8 cellular contexts compared by ENCODE assay signal in genomic region chr6:28349344-28349891, GRCh38. TPM values are rescaled to one million over a fixed set of nuclear protein-coding genes. Genes with fewer than 3 reads are reported as not detected.
DNase-seq lines count a peak whose midpoint lies in the region; ATAC-seq and TF ChIP-seq lines count a peak whose summit lies in the region.

No MANE protein-coding gene starts in this region.

- TF ChIP-seq CTCF in GM12875 (IDR thresholded peaks at IDR 0.05; ENCODE audit: borderline replicate concordance, insufficient read depth, low read depth, low read length), result no peak
- no peak for TF ChIP-seq CTCF in neural crest cell (conservative IDR thresholded peaks at IDR 0.05)

- H3K4me1 ChIP-seq in HUES64 (ENCODE audit: insufficient read depth, low read length), result 0 out of 2 replicates have a peak, but pooled peaks cover 7% of the 10 kb centered on the region
- peaks cover 15 to 20% of the 10 kb centered on the region in 2 donors for H3K4me1 ChIP-seq in duodenal mucosa (ENCODE audit: control insufficient read depth in 1 of 2, insufficient read depth in 2 of 2, low read length in 2 of 2)

- peaks cover 32% of the 10 kb centered on the region for H3K4me1 Mint-ChIP-seq in neural crest cell

- H3K9ac ChIP-seq in HUES64 (ENCODE audit: low read depth, low read length) (peak overlapping the region; percentile 83; the same call in 1 of the 2 replicates), duodenal mucosa (ENCODE audit: low read depth in 1 of 2, low read length in 2 of 2) (peak overlapping the region; percentile 87 to 99)

- H3K4me3 Mint-ChIP-seq in neural crest cell, result peak overlapping the region; percentile 98

- no peak for ATAC-seq in HG02588 (IDR thresholded peaks at IDR 0.05; ENCODE audit: unreplicated experiment)
- ATAC-seq in GM21367 (IDR thresholded peaks at IDR 0.05; ENCODE audit: unreplicated experiment), result no peak

- H3K27me3 Mint-ChIP-seq in neural crest cell (ENCODE audit: low read depth), result peaks cover 41% of the 10 kb centered on the region

- 0% methylated on average over 8 of the region's 9 CpGs for WGBS in HUES64

- H3K27ac ChIP-seq in HUES64 (ENCODE audit: low read depth, low read length) (no peak overlapping the region), duodenal mucosa (ENCODE audit: low read depth, low read length) (peak overlapping the region; percentile 35)

- H3K36me3 ChIP-seq in HUES64 (ENCODE audit: insufficient read depth, low read length) (0 out of 2 replicates have a peak, but pooled peaks cover 6% of the 10 kb centered on the region), duodenal mucosa (ENCODE audit: control insufficient read depth in 1 of 2, insufficient read depth in 2 of 2, low read length in 2 of 2) (no peaks in the 10 kb centered on the region)

- peak overlapping the region; percentile 64 for H3K4me3 ChIP-seq in GM12875 (ENCODE audit: low read depth, low read length)
- H3K4me3 ChIP-seq in HUES64 (ENCODE audit: low read length), result peak overlapping the region; percentile 76
- peak overlapping the region; percentile 98 to 99 for H3K4me3 ChIP-seq in duodenal mucosa (ENCODE audit: low read depth in 1 of 2, low read length in 2 of 2)

- H3K27me3 ChIP-seq in HUES64 (ENCODE audit: insufficient read depth, low read length) (peaks cover 20% of the 10 kb centered on the region), duodenal mucosa (ENCODE audit: control insufficient read depth in 1 of 2, insufficient read depth in 2 of 2, low read length in 2 of 2) (peaks cover 10% of the 10 kb centered on the region in 2 donors)

- 0 out of 2 replicates have a peak, but pooled peaks cover 4% of the 10 kb centered on the region for H3K9me3 ChIP-seq in HUES64 (ENCODE audit: insufficient read depth, low read depth, low read length)
- H3K9me3 ChIP-seq in duodenal mucosa (ENCODE audit: control insufficient read depth in 1 of 2, low read length in 2 of 2), result no peaks in the 10 kb centered on the region

- peaks cover 11% of the 10 kb centered on the region for H3K36me3 Mint-ChIP-seq in neural crest cell (ENCODE audit: low read depth)

- peak overlapping the region; percentile 99 for H3K27ac Mint-ChIP-seq in neural crest cell (ENCODE audit: unreplicated experiment)

- DNase-seq in neural crest cell (ENCODE audit: low read depth, low spot score), result no peak
- no peak for DNase-seq in nucleus accumbens (lab: John Stamatoyannopoulos, UW)
- no peak for DNase-seq in GF-D8 (lab: John Stamatoyannopoulos, UW)

- H3K9me3 Mint-ChIP-seq in neural crest cell, result peaks cover 3% of the 10 kb centered on the region

RNA-seq across cellular contexts. Expression of gene ZKSCAN3, which starts 0.3 kb away (rescaled TPM):
- 3.9 TPM for polyA plus RNA-seq in HUES64 (2013, experiment 1 of 2)
- polyA plus RNA-seq in HUES64 (2013, experiment 2 of 2), result 3.7 TPM
- 11.5 and 12.1 TPM in 2 replicates for total RNA-seq in neural crest cell

RNA-seq across cellular contexts. Expression of gene ZSCAN31, which starts 13.5 kb away (rescaled TPM):
- polyA plus RNA-seq in HUES64 (2013, experiment 1 of 2), result 4.4 TPM
- polyA plus RNA-seq in HUES64 (2013, experiment 2 of 2), result 4.2 TPM
- 5.7 and 6.7 TPM in 2 replicates for total RNA-seq in neural crest cell

RNA-seq across cellular contexts. Expression of gene ZSCAN12, which starts 50.1 kb away (rescaled TPM):
- polyA plus RNA-seq in HUES64 (2013, experiment 1 of 2), result 6.6 TPM
- 7.4 TPM for polyA plus RNA-seq in HUES64 (2013, experiment 2 of 2)
- 16.6 and 18.0 TPM in 2 replicates for total RNA-seq in neural crest cell
